In the genomic region with DNA sequence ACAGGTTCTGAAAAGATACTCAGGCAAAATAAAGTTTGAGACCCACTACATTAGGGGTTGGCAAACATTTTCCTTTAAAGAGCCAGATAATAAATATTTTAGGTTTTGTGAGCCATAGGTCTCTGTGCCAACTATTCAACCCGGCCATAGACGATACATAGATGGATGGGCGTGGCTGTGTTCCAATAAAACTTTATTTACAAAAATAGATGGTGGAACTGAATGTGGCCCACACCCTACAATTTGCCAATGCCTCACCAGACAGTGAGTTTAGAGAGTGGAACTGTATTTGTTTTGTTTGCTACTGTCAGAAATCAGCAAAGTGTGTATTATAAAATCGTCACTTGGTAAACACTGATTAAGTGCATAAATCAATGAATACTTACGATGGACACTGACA, we compare ENCODE assay signal across 27 cellular contexts.
"Had no signal": no experiment of that assay in that cellular context is flagged by ENCODE, and none has a peak within 500 bp of the region (broad histone marks: within the 10 kb centered on the region; RNA-seq: fewer than 3 reads in every experiment).

No MANE protein-coding gene starts in this region.

- H3K36me3 ChIP-seq: esophagus squamous epithelium, gastrocnemius medialis, heart right ventricle, left lung, lower lobe of right lung had no signal

- H3K4me3 ChIP-seq: coronary artery, dorsolateral prefrontal cortex, esophagus squamous epithelium, gastrocnemius medialis, heart right ventricle, left lung, lower lobe of right lung, mucosa of descending colon had no signal

- H3K27ac ChIP-seq: dorsolateral prefrontal cortex, epithelial cell of prostate, gastrocnemius medialis, left lung, lower lobe of right lung had no signal

- H3K4me1 ChIP-seq: gastrocnemius medialis, left lung, lower lobe of right lung had no signal

- H3K27me3 ChIP-seq: dorsolateral prefrontal cortex, esophagus squamous epithelium, left lung had no signal

- FAIRE-seq: colon, endometrium, islet of Langerhans, keratinocyte had no signal

- ATAC-seq: effector memory CD8-positive, alpha-beta T cell; esophagus mucosa; gastrocnemius medialis; heart right ventricle; left cardiac atrium; left lung; left ventricle myocardium superior; lower lobe of right lung; mucosa of descending colon had no signal

- DNase-seq: dermis blood vessel endothelial cell; dorsolateral prefrontal cortex; effector CD8-positive, alpha-beta T cell; effector memory CD8-positive, alpha-beta T cell; erythroblast; esophagus squamous epithelium; foreskin fibroblast; foreskin melanocyte; gastrocnemius medialis; glutamatergic neuron; heart right ventricle; hippocampal formation; left cardiac atrium; left lung; left ventricle myocardium superior; lower lobe of right lung; mesenchymal stem cell; mucosa of descending colon had no signal

- H3K9me3 ChIP-seq: esophagus squamous epithelium, gastrocnemius medialis, left lung, lower lobe of right lung, mucosa of descending colon had no signal

- H3K27ac Mint-ChIP-seq: endodermal cell, mesothelial cell of epicardium had no signal

- H3K4me3 Mint-ChIP-seq: effector memory CD8-positive, alpha-beta T cell; endodermal cell; mesothelial cell of epicardium had no signal
